In genomic region chr1:81329061-81329460, GRCh38 we compare ENCODE assay signal across 1 cellular context.
TF ChIP-seq lines count a peak whose summit lies in the region.

No MANE protein-coding gene starts in this region.

TF ChIP-seq in WTC11, 78 proteins besides CTCF, POLR2A, EP300 and RAD21 (continued from another document):
- no peak for TF ChIP-seq PRDM15 (CRISPR knock-in tag; IDR thresholded peaks at IDR 0.05)
- no peak for TF ChIP-seq ZNF121 (CRISPR knock-in tag; IDR thresholded peaks at IDR 0.05)
- TF ChIP-seq GRHL2 (CRISPR knock-in tag; IDR thresholded peaks at IDR 0.05; ENCODE audit: insufficient replicate concordance, severe bottlenecking): no peak
- TF ChIP-seq JAZF1 (CRISPR knock-in tag; IDR thresholded peaks at IDR 0.05): no peak
- TF ChIP-seq RELA (CRISPR knock-in tag; IDR thresholded peaks at IDR 0.05; ENCODE audit: borderline replicate concordance): no peak
- TF ChIP-seq, protein P1, sequence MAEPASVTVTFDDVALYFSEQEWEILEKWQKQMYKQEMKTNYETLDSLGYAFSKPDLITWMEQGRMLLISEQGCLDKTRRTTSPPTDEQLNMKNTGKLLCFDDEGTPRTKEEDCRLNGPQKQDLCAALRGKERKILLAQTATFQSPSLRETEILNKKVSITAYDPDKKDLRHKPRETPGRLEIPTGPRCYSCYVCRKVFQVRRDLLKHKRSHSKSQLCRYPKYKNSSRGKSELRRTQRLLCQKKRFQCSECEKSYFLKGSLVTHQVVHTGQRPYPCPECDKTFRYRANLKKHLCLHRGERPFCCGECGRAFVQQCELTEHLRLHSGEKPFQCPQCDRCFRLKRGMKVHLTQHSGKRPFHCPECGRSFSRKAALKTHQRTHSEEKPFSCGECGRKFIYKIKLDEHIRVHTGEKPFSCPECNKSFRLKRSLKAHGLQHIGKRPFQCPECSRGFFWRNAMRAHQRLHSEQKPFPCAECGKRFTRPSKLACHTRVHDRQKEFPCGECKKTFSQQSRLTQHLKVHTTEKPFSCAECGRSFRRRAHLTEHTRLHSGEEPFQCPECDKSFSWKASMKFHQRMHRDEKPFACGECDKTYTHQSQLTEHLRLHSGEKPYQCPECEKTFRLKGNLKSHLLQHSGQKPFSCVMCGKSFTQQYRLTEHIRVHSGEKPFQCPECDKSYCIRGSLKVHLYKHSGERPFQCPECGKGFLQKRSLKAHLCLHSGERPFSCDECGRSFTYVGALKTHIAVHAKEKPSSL (CRISPR knock-in tag; conservative IDR thresholded peaks at IDR 0.05): no peak
TF ChIP-seq in WTC11: peak in this region for 0.
